ENCODE assay signal across 25 cellular contexts in genomic region chr5:61030163-61030482, GRCh38.
A peak's percentile ranks its signal among the peaks of the same experiment; 100 is the strongest.
DNase-seq lines count a peak whose midpoint lies in the region; ATAC-seq and TF ChIP-seq lines count a peak whose summit lies in the region.
"Had no signal": no experiment of that assay in that cellular context is flagged by ENCODE, and none has a peak within 500 bp of the region (broad histone marks: within the 10 kb centered on the region; RNA-seq: fewer than 3 reads in every experiment).

No MANE protein-coding gene starts in this region.

- H3K27me3 Mint-ChIP-seq in nephron progenitor cell (ENCODE audit: low read depth, poor library complexity) = no peaks in the 10 kb centered on the region
- H3K27me3 Mint-ChIP-seq: activated naive CD8-positive, alpha-beta T cell treated with anti-CD3 and anti-CD28 coated beads for 36 hours; dendritic cell treated with granulocyte-macrophage colony-stimulating factor and Interleukin-4, amounts not matched to agents 40 ng/mL and 50 ng/mL, for 4 days had no signal

- peak; percentile 55; the same call in 2 of the 3 replicates for ATAC-seq in RWPE2 (ENCODE audit: low read depth)
- ATAC-seq: HCT116, K562 had no signal

- H3K4me1 Mint-ChIP-seq in nephron progenitor cell = peaks cover 12% of the 10 kb centered on the region
- H3K4me1 Mint-ChIP-seq: CD14-positive monocyte had no signal

- H3K27ac Mint-ChIP-seq in nephron progenitor cell = peak overlapping the region; percentile 63
- H3K27ac Mint-ChIP-seq: activated naive CD8-positive, alpha-beta T cell treated with anti-CD3 and anti-CD28 coated beads for 36 hours; activated T-helper 2 cell treated with anti-CD3 and anti-CD28 coated beads, Interferon-gamma antibody, Interleukin-2, Interleukin-4, amounts not matched to agents 10 μg/mL and 5 μg/mL and 100 μg/mL, durations not matched to agents 14 hours and 24 hours and 36 hours; CD14-positive monocyte; dendritic cell treated with granulocyte-macrophage colony-stimulating factor and Interleukin-4, amounts not matched to agents 40 ng/mL and 50 ng/mL, for 4 days; T-helper 2 cell treated with Interferon-gamma antibody and Interleukin-4, amounts not matched to agents 5 μg/mL and 100 μg/mL, for 36 hours had no signal

- TF ChIP-seq EP300 in esophagus muscularis mucosa (IDR thresholded peaks at IDR 0.05) = no peak

- intact Hi-C loops in esophagus muscularis mucosa (cut with DNase I) = no loop called here

- DNase-seq in EH (ENCODE audit: low read depth) = peak; percentile 61
- DNase-seq in RWPE2 (ENCODE audit: low spot score) = no peak
- DNase-seq in esophagus muscularis mucosa (ENCODE audit: extremely low spot score) = no peak
- DNase-seq in nephron progenitor cell = no peak
- no peak for DNase-seq in cerebellar nuclear complex (lab: John Stamatoyannopoulos, UW)
- no peak for DNase-seq in stimulated activated CD4-positive, alpha-beta T cell treated with anti-CD3 and anti-CD28 coated beads, Interleukin-4, amount 100 ng/mL, for 1 hour
- no peak for DNase-seq in effector CD4-positive, alpha-beta T cell
- no peak for DNase-seq in activated T-cell treated with anti-CD3 and anti-CD28 coated beads, Interleukin-2, amount 50 U/mL, for 48 hours
- DNase-seq: ACHN; activated CD4-positive, alpha-beta T cell treated with anti-CD3 and anti-CD28 coated beads, Interleukin-2, amount 50 U/mL, for 1 hour; activated naive CD8-positive, alpha-beta T cell treated with anti-CD3 and anti-CD28 coated beads for 36 hours; kidney glomerular epithelial cell; mammary epithelial cell; NCI-H1436 treated with DMSO at 0.1 percent for 48 hours; NCI-H524 treated with DMSO at 0.1 percent for 48 hours; Peyer's patch; stimulated activated CD4-positive, alpha-beta T cell treated with anti-CD3 and anti-CD28 coated beads, Interleukin-12 subunit alpha, Interleukin-12 subunit beta, amount 100 ng/mL, for 4 hours had no signal

- no peaks in the 10 kb centered on the region for H3K27me3 ChIP-seq in RWPE2 (ENCODE audit: insufficient read depth, poor library complexity, severe bottlenecking)
- H3K27me3 ChIP-seq in esophagus muscularis mucosa = no peaks in the 10 kb centered on the region
- H3K27me3 ChIP-seq: Peyer's patch, SJSA1 had no signal

- H3K4me1 ChIP-seq in RWPE2 (ENCODE audit: insufficient read depth, poor library complexity, severe bottlenecking) (no peaks in the 10 kb centered on the region), esophagus muscularis mucosa (peaks cover 8 to 30% (median 24%) of the 10 kb centered on the region in 4 donors)
- H3K4me1 ChIP-seq: Peyer's patch had no signal

- no peak overlapping the region for H3K27ac ChIP-seq in RWPE2 (ENCODE audit: poor library complexity, severe bottlenecking)
- peak overlapping the region; percentile 20 to 35 (median 28) for H3K27ac ChIP-seq in esophagus muscularis mucosa (replicated peaks in 1 of 4)
- H3K27ac ChIP-seq: Peyer's patch, SJSA1 had no signal

- no peaks in the 10 kb centered on the region for H3K9me3 ChIP-seq in RWPE2 (ENCODE audit: severe bottlenecking)
- no peaks in the 10 kb centered on the region for H3K9me3 ChIP-seq in esophagus muscularis mucosa
- H3K9me3 ChIP-seq: Peyer's patch, SJSA1 had no signal

- H3K36me3 Mint-ChIP-seq in nephron progenitor cell (ENCODE audit: low read depth) = peaks cover 12% of the 10 kb centered on the region
- H3K36me3 Mint-ChIP-seq: CD14-positive monocyte had no signal

- no peaks in the 10 kb centered on the region for H3K36me3 ChIP-seq in RWPE2 (ENCODE audit: low read depth)
- H3K36me3 ChIP-seq in esophagus muscularis mucosa = no peaks in the 10 kb centered on the region
- H3K36me3 ChIP-seq: Peyer's patch, SJSA1 had no signal

- TF ChIP-seq POLR2A in esophagus muscularis mucosa (IDR thresholded peaks at IDR 0.05; ENCODE audit: low read depth) = no peak

- H3K4me3 ChIP-seq in RWPE2 (ENCODE audit: severe bottlenecking) (no peak overlapping the region), esophagus muscularis mucosa (no peak overlapping the region)
- H3K4me3 ChIP-seq: K562, Peyer's patch, SJSA1 had no signal

- TF ChIP-seq CTCF in RWPE2 (IDR thresholded peaks at IDR 0.05; ENCODE audit: poor library complexity, severe bottlenecking) = no peak
- no peak for TF ChIP-seq CTCF in esophagus muscularis mucosa (IDR thresholded peaks at IDR 0.05)
- no peak for TF ChIP-seq CTCF in nephron progenitor cell (IDR thresholded peaks at IDR 0.05)

- peaks cover 14% of the 10 kb centered on the region for H3K9me3 Mint-ChIP-seq in nephron progenitor cell
- H3K9me3 Mint-ChIP-seq: activated T-helper 2 cell treated with anti-CD3 and anti-CD28 coated beads, Interferon-gamma antibody, Interleukin-2, Interleukin-4, amounts not matched to agents 10 μg/mL and 5 μg/mL and 100 μg/mL, durations not matched to agents 14 hours and 24 hours and 36 hours; dendritic cell treated with granulocyte-macrophage colony-stimulating factor and Interleukin-4, amounts not matched to agents 40 ng/mL and 50 ng/mL, for 4 days had no signal

- no peak overlapping the region for H3K4me3 Mint-ChIP-seq in nephron progenitor cell
- H3K4me3 Mint-ChIP-seq: activated naive CD8-positive, alpha-beta T cell treated with anti-CD3 and anti-CD28 coated beads for 36 hours; brain; CD14-positive monocyte; dendritic cell treated with granulocyte-macrophage colony-stimulating factor and Interleukin-4, amounts not matched to agents 40 ng/mL and 50 ng/mL, for 4 days; T-helper 2 cell treated with Interferon-gamma antibody and Interleukin-4, amounts not matched to agents 5 μg/mL and 100 μg/mL, for 36 hours had no signal
